In the genomic region with DNA sequence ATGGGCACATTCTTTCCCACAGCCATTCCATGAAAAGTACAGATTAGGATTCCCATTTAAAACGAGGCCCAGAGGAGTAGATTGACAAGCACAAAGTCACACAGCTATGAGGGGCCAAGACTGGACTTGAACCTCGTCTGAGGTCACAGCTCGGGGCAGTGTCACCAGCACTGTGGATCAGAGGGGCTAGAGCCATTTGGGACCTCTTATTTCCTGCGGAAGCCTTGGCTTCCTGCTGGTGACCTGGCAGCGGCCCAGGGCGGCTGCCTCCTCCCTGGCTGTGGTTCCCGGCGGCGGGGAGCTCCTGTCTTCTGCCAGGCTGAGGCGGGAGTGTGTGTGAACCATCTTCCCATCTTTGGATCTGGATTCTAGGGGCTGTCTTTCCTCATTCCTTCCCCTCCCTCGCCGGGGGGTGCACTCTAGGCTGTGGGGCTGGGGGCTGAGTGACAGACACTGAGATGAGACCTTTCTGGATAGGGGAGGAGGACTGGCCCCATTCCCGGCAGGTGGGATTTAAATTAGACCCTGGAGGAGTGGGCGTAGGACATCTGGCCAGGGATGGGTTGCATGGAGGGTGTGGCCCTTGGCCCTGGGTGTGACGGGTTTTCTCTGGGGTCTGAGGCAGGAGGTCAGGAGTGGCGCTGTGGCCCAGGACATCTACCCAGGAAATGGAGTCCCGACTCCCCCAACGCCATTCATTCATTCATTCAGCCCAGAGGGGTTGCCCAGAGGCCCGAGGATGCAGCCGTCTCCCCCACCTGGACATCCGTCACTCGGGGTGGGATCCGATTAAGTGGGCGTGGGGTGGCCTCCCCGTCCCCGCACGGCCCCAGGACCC, we compare ENCODE assay signal across 1 cellular context.
TF ChIP-seq lines count a peak whose summit lies in the region.

No MANE protein-coding gene starts in this region.

TF ChIP-seq in GM23338, 12 proteins besides CTCF, POLR2A, EP300 and RAD21 (continued from another document):
- TF ChIP-seq, protein P1, sequence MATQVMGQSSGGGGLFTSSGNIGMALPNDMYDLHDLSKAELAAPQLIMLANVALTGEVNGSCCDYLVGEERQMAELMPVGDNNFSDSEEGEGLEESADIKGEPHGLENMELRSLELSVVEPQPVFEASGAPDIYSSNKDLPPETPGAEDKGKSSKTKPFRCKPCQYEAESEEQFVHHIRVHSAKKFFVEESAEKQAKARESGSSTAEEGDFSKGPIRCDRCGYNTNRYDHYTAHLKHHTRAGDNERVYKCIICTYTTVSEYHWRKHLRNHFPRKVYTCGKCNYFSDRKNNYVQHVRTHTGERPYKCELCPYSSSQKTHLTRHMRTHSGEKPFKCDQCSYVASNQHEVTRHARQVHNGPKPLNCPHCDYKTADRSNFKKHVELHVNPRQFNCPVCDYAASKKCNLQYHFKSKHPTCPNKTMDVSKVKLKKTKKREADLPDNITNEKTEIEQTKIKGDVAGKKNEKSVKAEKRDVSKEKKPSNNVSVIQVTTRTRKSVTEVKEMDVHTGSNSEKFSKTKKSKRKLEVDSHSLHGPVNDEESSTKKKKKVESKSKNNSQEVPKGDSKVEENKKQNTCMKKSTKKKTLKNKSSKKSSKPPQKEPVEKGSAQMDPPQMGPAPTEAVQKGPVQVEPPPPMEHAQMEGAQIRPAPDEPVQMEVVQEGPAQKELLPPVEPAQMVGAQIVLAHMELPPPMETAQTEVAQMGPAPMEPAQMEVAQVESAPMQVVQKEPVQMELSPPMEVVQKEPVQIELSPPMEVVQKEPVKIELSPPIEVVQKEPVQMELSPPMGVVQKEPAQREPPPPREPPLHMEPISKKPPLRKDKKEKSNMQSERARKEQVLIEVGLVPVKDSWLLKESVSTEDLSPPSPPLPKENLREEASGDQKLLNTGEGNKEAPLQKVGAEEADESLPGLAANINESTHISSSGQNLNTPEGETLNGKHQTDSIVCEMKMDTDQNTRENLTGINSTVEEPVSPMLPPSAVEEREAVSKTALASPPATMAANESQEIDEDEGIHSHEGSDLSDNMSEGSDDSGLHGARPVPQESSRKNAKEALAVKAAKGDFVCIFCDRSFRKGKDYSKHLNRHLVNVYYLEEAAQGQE (IDR thresholded peaks at IDR 0.05; ENCODE audit: unreplicated experiment), result no peak
- TF ChIP-seq CREB1 (CRISPR knock-in tag; IDR thresholded peaks at IDR 0.05; ENCODE audit: low read depth) (no peak), ZNF331 (CRISPR knock-in tag; IDR thresholded peaks at IDR 0.05; ENCODE audit: low read depth) (no peak)
